Comparison of ENCODE assay signal across 21 cellular contexts in the genomic region with DNA sequence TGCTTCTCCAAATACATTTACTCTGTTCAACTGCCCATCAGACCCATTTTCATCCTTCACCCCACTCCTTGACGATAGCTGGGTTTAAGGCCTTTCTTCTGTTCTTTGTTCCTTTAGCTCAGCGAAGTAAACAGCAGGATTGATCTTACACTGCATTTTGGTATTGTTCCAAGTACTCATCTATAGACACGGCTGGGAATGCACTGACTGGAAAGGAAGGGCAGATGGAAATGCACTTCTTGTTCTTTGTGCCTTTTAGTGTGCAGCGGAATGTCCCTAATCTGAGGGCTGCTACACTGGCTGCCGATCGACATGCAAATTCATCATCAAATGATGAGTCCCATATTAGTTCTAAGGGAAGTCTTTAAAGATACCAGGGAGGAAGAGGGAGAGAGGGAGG.
"Had no signal": no experiment of that assay in that cellular context is flagged by ENCODE, and none has a peak within 500 bp of the region (broad histone marks: within the 10 kb centered on the region; RNA-seq: fewer than 3 reads in every experiment).

No MANE protein-coding gene starts in this region.

- ATAC-seq: heart right ventricle; left ventricle myocardium superior; stimulated activated memory B cell treated with anti-CD40 and anti-IgM and Interleukin-4, amounts not matched to agents 10 μg/mL and 1 μg/mL and 100 μg/mL, for 72 hours had no signal

- H3K4me3 Mint-ChIP-seq: activated naive CD4-positive, alpha-beta T cell treated with anti-CD3 and anti-CD28 coated beads, Interleukin-2, amount 50 U/mL, for 24 hours; memory B cell; stimulated activated memory B cell treated with anti-CD40 and anti-IgM and Interleukin-4, amounts not matched to agents 10 μg/mL and 1 μg/mL and 100 μg/mL, for 72 hours had no signal

- H3K9me3 Mint-ChIP-seq: activated naive CD4-positive, alpha-beta T cell treated with anti-CD3 and anti-CD28 coated beads, Interleukin-2, amount 50 U/mL, for 24 hours; memory B cell; stimulated activated memory B cell treated with anti-CD40 and anti-IgM and Interleukin-4, amounts not matched to agents 10 μg/mL and 1 μg/mL and 100 μg/mL, for 72 hours had no signal

- FAIRE-seq: endothelial cell of umbilical vein had no signal

- H3K4me3 ChIP-seq: ascending aorta, breast epithelium, esophagus muscularis mucosa, heart right ventricle, sigmoid colon, testis, upper lobe of left lung had no signal

- H3K4me1 ChIP-seq: ascending aorta, breast epithelium, esophagus muscularis mucosa, heart right ventricle, parathyroid adenoma, sigmoid colon, testis, upper lobe of left lung had no signal

- H3K27ac Mint-ChIP-seq: activated naive CD4-positive, alpha-beta T cell treated with anti-CD3 and anti-CD28 coated beads, Interleukin-2, amount 50 U/mL, for 24 hours; memory B cell; stimulated activated memory B cell treated with anti-CD40 and anti-IgM and Interleukin-4, amounts not matched to agents 10 μg/mL and 1 μg/mL and 100 μg/mL, for 72 hours had no signal

- H2AFZ ChIP-seq: parathyroid adenoma had no signal

- H3K9me3 ChIP-seq: ascending aorta, breast epithelium, esophagus muscularis mucosa, heart right ventricle, sigmoid colon, testis, upper lobe of left lung had no signal

- H3K9ac ChIP-seq: parathyroid adenoma had no signal

- H3K36me3 Mint-ChIP-seq: activated naive CD4-positive, alpha-beta T cell treated with anti-CD3 and anti-CD28 coated beads, Interleukin-2, amount 50 U/mL, for 24 hours; memory B cell; stimulated activated memory B cell treated with anti-CD40 and anti-IgM and Interleukin-4, amounts not matched to agents 10 μg/mL and 1 μg/mL and 100 μg/mL, for 72 hours had no signal

- H3K36me3 ChIP-seq: ascending aorta, breast epithelium, esophagus muscularis mucosa, heart right ventricle, sigmoid colon, upper lobe of left lung had no signal

- H3K79me2 ChIP-seq: parathyroid adenoma had no signal

- H3K4me1 Mint-ChIP-seq: activated naive CD4-positive, alpha-beta T cell treated with anti-CD3 and anti-CD28 coated beads, Interleukin-2, amount 50 U/mL, for 24 hours; memory B cell; stimulated activated memory B cell treated with anti-CD40 and anti-IgM and Interleukin-4, amounts not matched to agents 10 μg/mL and 1 μg/mL and 100 μg/mL, for 72 hours had no signal

- H3K27me3 ChIP-seq: ascending aorta, breast epithelium, esophagus muscularis mucosa, sigmoid colon, testis, upper lobe of left lung had no signal

- DNase-seq: activated CD4-positive, alpha-beta T cell treated with anti-CD3 and anti-CD28 coated beads, Interleukin-2, amount 50 U/mL, for 1 hour; activated CD8-positive, alpha-beta memory T cell treated with anti-CD3 and anti-CD28 coated beads for 24 hours; activated CD8-positive, alpha-beta memory T cell treated with anti-CD3 and anti-CD28 coated beads, Interleukin-2, amount 50 U/mL, for 48 hours; activated gamma-delta T cell; cerebellar nuclear complex; effector CD8-positive, alpha-beta T cell; heart right ventricle; left ventricle myocardium superior; sigmoid colon; stimulated activated CD4-positive, alpha-beta T cell treated with anti-CD3 and anti-CD28 coated beads, Interleukin-4, amount 100 ng/mL, for 4 hours; T-helper 9 cell; testis; upper lobe of left lung had no signal

- H3K27ac ChIP-seq: ascending aorta, breast epithelium, esophagus muscularis mucosa, heart right ventricle, parathyroid adenoma, sigmoid colon, testis, upper lobe of left lung had no signal

- H3K27me3 Mint-ChIP-seq: activated naive CD4-positive, alpha-beta T cell treated with anti-CD3 and anti-CD28 coated beads, Interleukin-2, amount 50 U/mL, for 24 hours; memory B cell had no signal
